Comparison of ENCODE assay signal across 8 cellular contexts in genomic region chr17:57084802-57085447, GRCh38. TPM values are rescaled to one million over a fixed set of nuclear protein-coding genes. Genes with fewer than 3 reads are reported as not detected.
DNase-seq lines count a peak whose midpoint lies in the region; ATAC-seq, FAIRE-seq and TF ChIP-seq lines count a peak whose summit lies in the region.

AKAP1 (plus strand) TSS chr17:57085246; CDS start chr17:57105465, 20,219 bp downstream.

- H3K9me1 ChIP-seq in keratinocyte (ENCODE audit: control insufficient read depth, extremely low read depth, insufficient read depth, low read length): no peaks in the 10 kb centered on the region

- H3K36me3 ChIP-seq in keratinocyte (ENCODE audit: control insufficient read depth in 2 of 2, extremely low read depth in 1 of 2, insufficient read depth in 2 of 2, low read length in 2 of 2): no peaks in the 10 kb centered on the region

- H3K4me3 ChIP-seq in keratinocyte (ENCODE audit: control insufficient read depth in 2 of 3, extremely low read depth in 1 of 3, insufficient read depth in 2 of 3, low read depth in 1 of 3, low read length in 3 of 3): peak within 1 kb of the TSS; percentile 82 to 96 (median 89)

- DNase-seq in Ammon's horn (ENCODE audit: low spot score) (peak; percentile 95), NCI-H446 treated with DMSO at 0.1 percent for 48 hours (lab: John Stamatoyannopoulos, UW) (peak; percentile 86), keratinocyte (ENCODE audit: low read depth, low spot score) (peak; percentile 58)
- DNase-seq in central memory CD8-positive, alpha-beta T cell (ENCODE audit: low spot score in 2 of 2): peak; percentile 85 to 92
- peak; percentile 92 for DNase-seq in stimulated activated CD4-positive, alpha-beta T cell treated with anti-CD3 and anti-CD28 coated beads, Interleukin-15, amount 100 ng/mL, for 1 hour (ENCODE audit: low read depth in 1 of 2, low spot score in 1 of 2)

- H3K9ac ChIP-seq in keratinocyte (ENCODE audit: control insufficient read depth, extremely low read depth, insufficient read depth, low read length): peak within 1 kb of the TSS; percentile 97

- H3K4me2 ChIP-seq in keratinocyte (ENCODE audit: control insufficient read depth, extremely low read depth, insufficient read depth, low read depth, low read length): peak within 1 kb of the TSS; percentile 83

- H3K27ac Mint-ChIP-seq in central memory CD8-positive, alpha-beta T cell (ENCODE audit: low read depth): peak within 1 kb of the TSS; percentile 83

- ATAC-seq in HG03378 (IDR thresholded peaks at IDR 0.05; ENCODE audit: unreplicated experiment): peak; percentile 68
- peak; percentile 92 to 93 for ATAC-seq in activated CD4-positive, CD25-positive, alpha-beta regulatory T cell treated with anti-CD3 and anti-CD28 coated beads, Interleukin-2, amount 50 U/mL, for 24 hours
- ATAC-seq in central memory CD8-positive, alpha-beta T cell (replicated peaks; ENCODE audit: extremely low read depth, poor library complexity, severe bottlenecking): peak; percentile 85

- peaks cover 41% of the 10 kb centered on the region for H3K79me2 ChIP-seq in keratinocyte (ENCODE audit: control insufficient read depth, insufficient read depth, low read length)

- H3K27me3 Mint-ChIP-seq in central memory CD8-positive, alpha-beta T cell: no peaks in the 10 kb centered on the region

- dilution Hi-C loops in keratinocyte (cut with MboI; ENCODE audit: extremely low pct_ligation_motif_present, low sequenced_read_pairs): no loop called here

- no peaks in the 10 kb centered on the region for H3K27me3 ChIP-seq in keratinocyte (ENCODE audit: control insufficient read depth, extremely low read depth, insufficient read depth, low read length)

- peak; percentile 95 for TF ChIP-seq POLR2A in GM19099 (IDR thresholded peaks at IDR 0.05; ENCODE audit: extremely low read depth, insufficient read length, low read depth)

- H3K9me3 Mint-ChIP-seq in central memory CD8-positive, alpha-beta T cell: no peaks in the 10 kb centered on the region

- peaks cover 8% of the 10 kb centered on the region for H3K36me3 Mint-ChIP-seq in central memory CD8-positive, alpha-beta T cell (ENCODE audit: insufficient read depth)

- peaks cover 29% of the 10 kb centered on the region for H3K4me1 Mint-ChIP-seq in central memory CD8-positive, alpha-beta T cell

- H3K4me1 ChIP-seq in keratinocyte (ENCODE audit: control insufficient read depth, extremely low read depth, insufficient read depth, low read length): peaks cover 11% of the 10 kb centered on the region

- no peaks in the 10 kb centered on the region for H4K20me1 ChIP-seq in keratinocyte (ENCODE audit: control insufficient read depth, extremely low read depth, insufficient read depth, low read length)

- peak in 1 of 3 experiments; percentile 51 for TF ChIP-seq CTCF in keratinocyte (optimal IDR thresholded peaks at IDR 0.05 in 1 of 3, IDR thresholded peaks at IDR 0.05 in 1 of 3, conservative IDR thresholded peaks at IDR 0.05 in 1 of 3; ENCODE audit: extremely low read depth in 1 of 3, insufficient read depth in 2 of 3, low read length in 3 of 3)

- FAIRE-seq in keratinocyte (lab: Jason Lieb, UNC): no peak

- peak within 1 kb of the TSS; percentile 84 for H3K4me3 Mint-ChIP-seq in central memory CD8-positive, alpha-beta T cell

- H3K27ac ChIP-seq in keratinocyte (ENCODE audit: control insufficient read depth, insufficient read depth, low read length): peak within 1 kb of the TSS; percentile 97

- H3K9me3 ChIP-seq in keratinocyte (ENCODE audit: control insufficient read depth, low read depth, low read length): no peaks in the 10 kb centered on the region

- peak within 1 kb of the TSS; percentile 99 for H2AFZ ChIP-seq in keratinocyte (ENCODE audit: control insufficient read depth, low read length)

RNA-seq across cellular contexts. Expression of gene AKAP1, which starts in this region (rescaled TPM):
- 24.1 to 39.5 TPM (median 31.3 TPM) in 3 replicates for polyA plus RNA-seq in keratinocyte
- 33.6 TPM for polyA plus RNA-seq in keratinocyte (2011; ENCODE audit: low read depth)
- 16.5 and 16.6 TPM in 2 replicates for polyA plus RNA-seq in keratinocyte (2011; cell fraction: cytosol; rRNA removed)
- 106 and 125 TPM in 2 replicates for polyA plus RNA-seq in keratinocyte (2011; cell fraction: nucleus; rRNA removed)
- 15.7 and 21.0 TPM in 2 replicates for polyA plus RNA-seq in keratinocyte (2012; ENCODE audit: low replicate concordance)
- polyA minus RNA-seq in keratinocyte: 65.2 to 105 TPM (median 75.1 TPM) in 3 replicates
- polyA minus RNA-seq in keratinocyte (2011; cell fraction: cytosol; rRNA and poly(A)+ RNA removed): 49.1 TPM
- polyA minus RNA-seq in keratinocyte (2011; cell fraction: nucleus; rRNA and poly(A)+ RNA removed): 69.1 and 71.8 TPM in 2 replicates

Comparison
In these comparisons a context has a peak if more than half of its experiments do, and no peak if none do; other contexts are left out.
1. Peak in every context shown above with its lines: DNase-seq, ATAC-seq, H3K4me3 ChIP-seq and H3K27ac ChIP-seq.